Comparison of ENCODE assay signal across 15 cellular contexts in genomic region chr10:95542330-95542729, GRCh38. TPM values are rescaled to one million over a fixed set of nuclear protein-coding genes. Genes with fewer than 3 reads are reported as not detected.
DNase-seq lines count a peak whose midpoint lies in the region; ATAC-seq and TF ChIP-seq lines count a peak whose summit lies in the region.
"Had no signal": no experiment of that assay in that cellular context is flagged by ENCODE, and none has a peak within 500 bp of the region (broad histone marks: within the 10 kb centered on the region; RNA-seq: fewer than 3 reads in every experiment).

No MANE protein-coding gene starts in this region.

- H3K9me3 ChIP-seq in stomach: no peaks in the 10 kb centered on the region

- no peaks in the 10 kb centered on the region for H3K36me3 ChIP-seq in stomach

- peak; percentile 67 for ATAC-seq in left lobe of liver
- ATAC-seq in GM21381 (IDR thresholded peaks at IDR 0.05; ENCODE audit: unreplicated experiment): no peak
- no peak for ATAC-seq in HG02840 (IDR thresholded peaks at IDR 0.05; ENCODE audit: low FRiP score, unreplicated experiment)
- ATAC-seq in GM21576 (IDR thresholded peaks at IDR 0.05; ENCODE audit: unreplicated experiment): no peak

- DNase-seq in NCI-H1417 treated with DMSO at 0.1 percent for 48 hours (lab: John Stamatoyannopoulos, UW) (peak; percentile 1), cerebellar cortex (ENCODE audit: low spot score) (peak; percentile 56), left lobe of liver (ENCODE audit: low spot score) (no peak), stomach (peak; percentile 45)
- DNase-seq: activated CD4-positive, alpha-beta T cell treated with anti-CD3 and anti-CD28 coated beads, Interleukin-2, amount 50 U/mL, for 4 hours; activated T-cell treated with anti-CD3 and anti-CD28 coated beads, Interleukin-2, amount 50 U/mL, for 48 hours; DND-41; hippocampal formation; NCI-H2029 treated with DMSO at 0.1 percent for 48 hours; SIG-M5; T1000 had no signal

- TF ChIP-seq EP300 in stomach (IDR thresholded peaks at IDR 0.05): no peak

- no peak overlapping the region for H3K4me3 ChIP-seq in stomach

- peaks cover 89 to 100% (median 99%) of the 10 kb centered on the region in 4 donors for H3K4me1 ChIP-seq in stomach

- intact Hi-C loops in stomach (cut with DNase I; ENCODE audit: low total_unique reads): no loop called here

- no peak for TF ChIP-seq CTCF in stomach (IDR thresholded peaks at IDR 0.05)

- WGBS in stomach, 5 donors: 25 to 43% (median 37%) methylated on average over 4 of the region's 4 CpGs

- peak overlapping the region; percentile 77 to 95 (median 85) for H3K27ac ChIP-seq in stomach
- H3K27ac ChIP-seq: epithelial cell of prostate had no signal

- no peaks in the 10 kb centered on the region for H3K27me3 ChIP-seq in stomach

- TF ChIP-seq POLR2A in stomach (IDR thresholded peaks at IDR 0.05): no peak

RNA-seq across cellular contexts. Expression of gene SORBS1, which starts 18.8 kb away (rescaled TPM):
- 57.9 TPM for total RNA-seq in left lobe of liver
- total RNA-seq in stomach: 100 to 1,000 TPM in 4 of 5 donors, 10 to 100 TPM in 1; 44.9 to 713 (median 440) TPM
- 10 to 100 TPM; 34.4 to 94.8 (median 42.0) TPM for polyA plus RNA-seq in stomach
